ENCODE assay signal across 10 cellular contexts in the genomic region with DNA sequence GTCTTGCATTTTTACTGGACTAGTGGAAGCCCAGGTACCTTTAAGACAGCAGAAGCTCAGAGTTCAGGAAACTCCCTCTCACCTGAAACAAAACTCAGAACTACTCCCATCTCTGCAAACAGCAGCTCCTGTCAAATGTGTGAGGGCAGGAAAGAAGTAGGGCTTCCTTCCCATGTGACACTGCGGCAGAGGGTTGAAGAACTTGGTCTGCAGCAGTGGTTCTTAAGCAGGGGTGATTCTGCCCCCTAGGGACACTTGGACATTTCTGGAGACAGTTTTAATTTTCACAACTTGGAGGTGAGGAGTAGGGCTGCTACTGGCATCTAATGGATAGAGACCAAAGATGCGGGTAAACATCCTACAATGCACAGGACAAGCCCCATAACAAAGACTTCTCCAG.
DNase-seq lines count a peak whose midpoint lies in the region; ATAC-seq and TF ChIP-seq lines count a peak whose summit lies in the region.
"Had no signal": no experiment of that assay in that cellular context is flagged by ENCODE, and none has a peak within 500 bp of the region (broad histone marks: within the 10 kb centered on the region; RNA-seq: fewer than 3 reads in every experiment).

No MANE protein-coding gene starts in this region.

- no TSS peak for BruUV-seq in PC-3 (replicated peaks; lab: Mats Ljungman, UMichigan)

- no peak overlapping the region for H3K4me3 Mint-ChIP-seq in H9
- no peak overlapping the region for H3K4me3 Mint-ChIP-seq in T-helper 2 cell treated with Interferon-gamma antibody and Interleukin-4, amounts not matched to agents 5 μg/mL and 100 μg/mL, for 36 hours

- ATAC-seq in PC-3: peak; percentile 66
- no peak for ATAC-seq in upper lobe of left lung (ENCODE audit: low FRiP score in 2 of 2)
- ATAC-seq in HG03439 (IDR thresholded peaks at IDR 0.05; ENCODE audit: unreplicated experiment): no peak

- DNase-seq in ELR (ENCODE audit: low read depth): peak; percentile 63
- DNase-seq in H9: no peak
- DNase-seq in PC-3: peak; percentile 51
- peak; percentile 60 for DNase-seq in fibroblast of villous mesenchyme (ENCODE audit: low read depth)
- DNase-seq in DMS153 treated with DMSO at 0.1 percent for 48 hours (lab: John Stamatoyannopoulos, UW; ENCODE audit: unreplicated experiment): no peak
- no peak for DNase-seq in upper lobe of left lung
- no peak for DNase-seq in T-helper 2 cell treated with Interferon-gamma antibody and Interleukin-4, amounts not matched to agents 5 μg/mL and 100 μg/mL, for 36 hours (ENCODE audit: low spot score)
- DNase-seq: kidney glomerular epithelial cell, NCI-H2107 had no signal

- TF ChIP-seq POLR2A in upper lobe of left lung (IDR thresholded peaks at IDR 0.05): no peak

- H2AFZ ChIP-seq in H9 (ENCODE audit: low read length) (no peak overlapping the region), PC-3 (ENCODE audit: low read length) (no peak overlapping the region)

- no peak overlapping the region for H4K8ac ChIP-seq in H9 (replicated peaks; ENCODE audit: insufficient read length, low read depth, low read length)

- H3K4me1 Mint-ChIP-seq in H9: peaks cover 2 to 10% of the 10 kb centered on the region in 2 experiments; a peak in 3 of 4 replicates
- H3K4me1 Mint-ChIP-seq in T-helper 2 cell treated with Interferon-gamma antibody and Interleukin-4, amounts not matched to agents 5 μg/mL and 100 μg/mL, for 36 hours (ENCODE audit: low read depth): no peaks in the 10 kb centered on the region

- H2BK15ac ChIP-seq in H9 (ENCODE audit: low read depth, low read length): no peak overlapping the region

- no peak overlapping the region for H3K27ac Mint-ChIP-seq in H9
- H3K27ac Mint-ChIP-seq in T-helper 2 cell treated with Interferon-gamma antibody and Interleukin-4, amounts not matched to agents 5 μg/mL and 100 μg/mL, for 36 hours: no peak overlapping the region

- H2BK5ac ChIP-seq in H9 (ENCODE audit: insufficient read length, low read length): no peak overlapping the region

- H3K79me1 ChIP-seq in H9 (ENCODE audit: insufficient read depth, low read depth, low read length, poor library complexity, severe bottlenecking): no peaks in the 10 kb centered on the region

- H3K27me3 ChIP-seq in H9 (ENCODE audit: insufficient read depth, low read length): no peaks in the 10 kb centered on the region
- H3K27me3 ChIP-seq in PC-3 (ENCODE audit: low read length): peaks cover 9% of the 10 kb centered on the region; the same call in 1 of the 2 replicates
- no peaks in the 10 kb centered on the region for H3K27me3 ChIP-seq in upper lobe of left lung

- H3K9ac ChIP-seq in H9 (ENCODE audit: extremely low read depth, insufficient read length, low read length) (no peak overlapping the region), PC-3 (ENCODE audit: low read length) (no peak overlapping the region)

- H3K4me1 ChIP-seq in H9 (ENCODE audit: insufficient read depth, low read length) (no peaks in the 10 kb centered on the region), PC-3 (ENCODE audit: insufficient read depth, low read length) (no peaks in the 10 kb centered on the region), upper lobe of left lung (peaks cover 0 to 3% (median 0%) of the 10 kb centered on the region in 4 donors)

- no peak overlapping the region for H3K23ac ChIP-seq in H9 (ENCODE audit: insufficient read length, low read depth, low read length)

- H3K14ac ChIP-seq in H9 (ENCODE audit: insufficient read depth, low read length): no peak overlapping the region

- H2BK12ac ChIP-seq in H9 (ENCODE audit: insufficient read length, low read depth, low read length): no peak overlapping the region

- no peak overlapping the region for H4K5ac ChIP-seq in H9 (ENCODE audit: insufficient read length, low read depth, low read length)

- H3K27ac ChIP-seq in H9 (ENCODE audit: insufficient read length, low read depth, low read length) (no peak overlapping the region), PC-3 (ENCODE audit: low read length) (no peak overlapping the region), upper lobe of left lung (no peak overlapping the region)

- H3K79me2 ChIP-seq in H9 (ENCODE audit: insufficient read depth, low read length): no peaks in the 10 kb centered on the region
- no peaks in the 10 kb centered on the region for H3K79me2 ChIP-seq in PC-3 (ENCODE audit: low read length)

- peaks cover 14% of the 10 kb centered on the region for H3K27me3 Mint-ChIP-seq in H9 (ENCODE audit: low read depth)
- peaks cover 12% of the 10 kb centered on the region for H3K27me3 Mint-ChIP-seq in T-helper 2 cell treated with Interferon-gamma antibody and Interleukin-4, amounts not matched to agents 5 μg/mL and 100 μg/mL, for 36 hours (ENCODE audit: low read depth)

- no peaks in the 10 kb centered on the region for H3K9me3 ChIP-seq in H9 (ENCODE audit: control insufficient read depth, low read depth, low read length)
- no peaks in the 10 kb centered on the region for H3K9me3 ChIP-seq in PC-3 (ENCODE audit: low read length)
- H3K9me3 ChIP-seq in upper lobe of left lung: no peaks in the 10 kb centered on the region

- no peaks in the 10 kb centered on the region for H3K36me3 ChIP-seq in PC-3 (ENCODE audit: low read depth, low read length)
- H3K36me3 ChIP-seq in upper lobe of left lung: no peaks in the 10 kb centered on the region

- no peak overlapping the region for H4K91ac ChIP-seq in H9 (ENCODE audit: insufficient read length, low read depth, low read length)

- no peak overlapping the region for H3K56ac ChIP-seq in H9 (ENCODE audit: insufficient read length, low read depth, low read length)

- no peaks in the 10 kb centered on the region for H3K23me2 ChIP-seq in H9 (ENCODE audit: insufficient read length, low read depth, low read length, poor library complexity, severe bottlenecking)

- H3K4me3 ChIP-seq in PC-3 (ENCODE audit: low read length) (no peak overlapping the region), fibroblast of villous mesenchyme (ENCODE audit: low read depth, low read length) (no peak overlapping the region), upper lobe of left lung (no peak overlapping the region)

- no CpG with 5 or more reads among the region's 2 CpGs for WGBS in H9 (ENCODE audit: extremely low coverage, insufficient read length, low lambda C conversion rate)
- 65 to 86% methylated on average over 2 of the region's 2 CpGs for WGBS in upper lobe of left lung, 2 donors

- CTCF ChIA-PET in PC-3 (lab: Charles Lee): no interaction called here

- H3K4ac ChIP-seq in H9 (ENCODE audit: low read depth, low read length): no peak overlapping the region

- no peaks in the 10 kb centered on the region for H3F3A ChIP-seq in PC-3 (ENCODE audit: low read length, unreplicated experiment)

- H3K9me3 Mint-ChIP-seq in H9: peaks cover 0 to 3% of the 10 kb centered on the region in 2 experiments; a peak in 1 of 5 replicates
- no peaks in the 10 kb centered on the region for H3K9me3 Mint-ChIP-seq in T-helper 2 cell treated with Interferon-gamma antibody and Interleukin-4, amounts not matched to agents 5 μg/mL and 100 μg/mL, for 36 hours

- H3K4me2 ChIP-seq in H9 (ENCODE audit: insufficient read depth, insufficient read length, low read length) (no peak overlapping the region), PC-3 (ENCODE audit: low read length) (no peak overlapping the region)

- no peak overlapping the region for H3K18ac ChIP-seq in H9 (ENCODE audit: insufficient read length, low read depth, low read length)

- no peak overlapping the region for H2AK5ac ChIP-seq in H9 (ENCODE audit: insufficient read length, low read length)

- no peak for TF ChIP-seq EP300 in upper lobe of left lung (IDR thresholded peaks at IDR 0.05)

- H4K20me1 ChIP-seq in H9 (ENCODE audit: control insufficient read depth, insufficient read depth, insufficient read length) (no peaks in the 10 kb centered on the region), PC-3 (ENCODE audit: low read length) (no peaks in the 10 kb centered on the region)

- H3K36me3 Mint-ChIP-seq in H9 (ENCODE audit: insufficient read depth in 1 of 3, low read depth in 3 of 3): 0 out of 7 replicates have a peak, but pooled peaks cover 0 to 1% (median 0%) of the 10 kb centered on the region in 3 experiments
- no peaks in the 10 kb centered on the region for H3K36me3 Mint-ChIP-seq in T-helper 2 cell treated with Interferon-gamma antibody and Interleukin-4, amounts not matched to agents 5 μg/mL and 100 μg/mL, for 36 hours (ENCODE audit: low read depth)

- intact Hi-C loops in PC-3 (cut with micrococcal nuclease): no loop called here

- TF ChIP-seq CTCF in H9 (conservative IDR thresholded peaks at IDR 0.05): peak; percentile 27; the same call in 1 of the 3 replicates
- peak; percentile 53; the same call in 1 of the 2 replicates for TF ChIP-seq CTCF in PC-3 (conservative IDR thresholded peaks at IDR 0.05; ENCODE audit: low read depth, low read length)
- peak; percentile 51 for TF ChIP-seq CTCF in fibroblast of villous mesenchyme (IDR thresholded peaks at IDR 0.05; ENCODE audit: insufficient read depth, low read depth, low read length)
- TF ChIP-seq CTCF in upper lobe of left lung (IDR thresholded peaks at IDR 0.05): no peak

- POLR2A ChIA-PET in PC-3 (lab: Charles Lee; ENCODE audit: unreplicated experiment): no interaction called here

- no peak overlapping the region for H2BK120ac ChIP-seq in H9 (ENCODE audit: low read depth, low read length, poor library complexity, severe bottlenecking)

- H3T11ph ChIP-seq in H9 (ENCODE audit: low read length): no peak overlapping the region

- H3K9me2 ChIP-seq in PC-3 (replicated peaks; ENCODE audit: low read length): no peaks in the 10 kb centered on the region

- H2BK20ac ChIP-seq in H9 (ENCODE audit: low read depth, low read length, poor library complexity, severe bottlenecking): no peak overlapping the region

Comparison
In these comparisons a context has a peak if more than half of its experiments do, and no peak if none do; other contexts are left out.
1. DNase-seq: peak in ELR (single experiment), PC-3 (single experiment) and fibroblast of villous mesenchyme (single experiment); none in H9 (single experiment), DMS153 treated with DMSO at 0.1 percent for 48 hours (single experiment), upper lobe of left lung (0 of 2) and T-helper 2 cell treated with Interferon-gamma antibody and Interleukin-4, amounts not matched to agents 5 μg/mL and 100 μg/mL, for 36 hours (single experiment).
2. CTCF ChIP-seq: peak in H9 (single experiment), PC-3 (single experiment) and fibroblast of villous mesenchyme (single experiment); none in upper lobe of left lung (0 of 6).